In the genomic region with DNA sequence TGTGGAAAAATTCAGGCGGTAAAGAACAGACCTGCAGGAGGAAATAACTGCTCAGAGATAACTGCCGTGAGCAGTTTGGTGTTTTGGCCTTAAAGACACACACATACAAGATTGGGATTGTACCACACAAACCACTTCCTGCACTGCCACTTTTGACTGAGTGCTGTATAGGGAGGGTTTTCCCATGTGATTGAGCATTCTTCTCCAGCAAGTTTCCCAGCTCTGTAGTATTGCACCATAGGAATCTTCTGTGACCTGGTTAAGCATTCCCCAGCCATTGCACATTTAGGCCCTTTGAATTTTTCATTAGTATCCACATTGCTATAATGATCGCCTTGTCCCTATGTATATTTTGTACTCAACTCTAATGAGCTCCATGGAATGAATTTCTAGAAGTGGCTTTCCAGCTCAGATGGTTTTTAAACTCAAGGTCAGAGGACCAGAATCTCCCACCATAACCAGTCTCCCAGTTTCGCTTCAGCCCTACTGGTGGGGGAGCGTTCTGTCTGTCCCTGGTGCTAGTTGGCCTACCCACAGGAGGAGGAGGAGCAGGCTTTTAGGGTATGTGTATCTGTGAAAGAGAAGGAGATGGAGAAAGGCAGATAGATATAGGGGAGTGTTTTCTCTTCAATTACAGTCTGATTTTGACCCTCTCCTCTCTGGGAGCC, we compare ENCODE assay signal across 8 cellular contexts. TPM values are rescaled to one million over a fixed set of nuclear protein-coding genes. Genes with fewer than 3 reads are reported as not detected.
DNase-seq lines count a peak whose midpoint lies in the region; ATAC-seq, FAIRE-seq and TF ChIP-seq lines count a peak whose summit lies in the region.

No MANE protein-coding gene starts in this region.

- ATAC-seq in GM21825 (IDR thresholded peaks at IDR 0.05; ENCODE audit: unreplicated experiment) = peak; percentile 39
- ATAC-seq in RWPE2 (ENCODE audit: low read depth) = peak; percentile 85
- peak; percentile 26 for ATAC-seq in sciatic nerve

- H3K4me1 ChIP-seq in RWPE2 (ENCODE audit: insufficient read depth, poor library complexity, severe bottlenecking) (peaks cover 21% of the 10 kb centered on the region), kidney (ENCODE audit: control insufficient read depth in 1 of 2, insufficient read depth in 1 of 2, low read depth in 1 of 2, low read length in 2 of 2) (no peaks in the 10 kb centered on the region)

- H3K9me3 Mint-ChIP-seq in CD14-positive monocyte (no peaks in the 10 kb centered on the region), endothelial cell (ENCODE audit: unreplicated experiment) (no peaks in the 10 kb centered on the region)

- H3K27me3 Mint-ChIP-seq in CD14-positive monocyte (ENCODE audit: low read depth in 3 of 3) = peaks cover 0 to 5% (median 0%) of the 10 kb centered on the region in 3 donors
- peaks cover 6% of the 10 kb centered on the region for H3K27me3 Mint-ChIP-seq in endothelial cell (ENCODE audit: unreplicated experiment)

- H3K27ac Mint-ChIP-seq in CD14-positive monocyte = peak overlapping the region; percentile 2 to 86 (median 70)
- no peak overlapping the region for H3K27ac Mint-ChIP-seq in endothelial cell (ENCODE audit: unreplicated experiment)

- intact Hi-C loops in CD14-positive monocyte (cut with micrococcal nuclease) (loop anchor here in 1 of 2 donors (2.0 kb wide), 1 partner anchor 14 kb away; no protein-coding TSS in a partner anchor), sciatic nerve (cut with DNase I) (no loop called here), kidney (cut with DNase I) (no loop called here), head of caudate nucleus (cut with DNase I) (no loop called here)

- H3K36me3 Mint-ChIP-seq in CD14-positive monocyte (peaks cover 23 to 47% of the 10 kb centered on the region in 2 donors), endothelial cell (ENCODE audit: low read depth, unreplicated experiment) (peaks cover 4% of the 10 kb centered on the region)

- H3K4me3 Mint-ChIP-seq in CD14-positive monocyte = no peak overlapping the region
- H3K4me3 Mint-ChIP-seq in endothelial cell (ENCODE audit: unreplicated experiment) = no peak overlapping the region

- H3K36me3 ChIP-seq in RWPE2 (ENCODE audit: low read depth) (peaks cover 18% of the 10 kb centered on the region; the same call in 1 of the 2 replicates), kidney (ENCODE audit: control insufficient read depth in 1 of 2, insufficient read depth in 2 of 2, low read length in 2 of 2) (no peaks in the 10 kb centered on the region)

- TF ChIP-seq CTCF in CD14-positive monocyte (IDR thresholded peaks at IDR 0.05) (no peak), RWPE2 (IDR thresholded peaks at IDR 0.05; ENCODE audit: poor library complexity, severe bottlenecking) (no peak), kidney (IDR thresholded peaks at IDR 0.05; ENCODE audit: borderline replicate concordance, extremely low read depth, insufficient read depth) (no peak), endothelial cell (IDR thresholded peaks at IDR 0.05; ENCODE audit: unreplicated experiment) (no peak)

- H3K9me3 ChIP-seq in RWPE2 (ENCODE audit: severe bottlenecking) (no peaks in the 10 kb centered on the region), kidney (ENCODE audit: control insufficient read depth in 1 of 2, low read length in 2 of 2) (no peaks in the 10 kb centered on the region)

- no peak overlapping the region for H3K9ac ChIP-seq in kidney (ENCODE audit: low read length in 2 of 2)

- no peak for DNase-seq in CD14-positive monocyte (ENCODE audit: low spot score)
- peak; percentile 38 for DNase-seq in RWPE2 (ENCODE audit: low spot score)
- peak; percentile 78 for DNase-seq in dedifferentiated amniotic fluid mesenchymal stem cell (ENCODE audit: extremely low spot score)
- DNase-seq in sciatic nerve (ENCODE audit: low spot score) = no peak
- no peak for DNase-seq in kidney
- no peak for DNase-seq in head of caudate nucleus
- DNase-seq in endothelial cell (ENCODE audit: low spot score) = no peak

- peaks cover 87% of the 10 kb centered on the region for H3K4me1 Mint-ChIP-seq in CD14-positive monocyte
- H3K4me1 Mint-ChIP-seq in endothelial cell (ENCODE audit: unreplicated experiment) = peaks cover 31% of the 10 kb centered on the region

- H3K4me3 ChIP-seq in RWPE2 (ENCODE audit: severe bottlenecking) = no peak overlapping the region
- H3K4me3 ChIP-seq in kidney (ENCODE audit: low read length in 2 of 2) = no peak overlapping the region

- no peaks in the 10 kb centered on the region for H3K27me3 ChIP-seq in RWPE2 (ENCODE audit: insufficient read depth, poor library complexity, severe bottlenecking)

- no peak for FAIRE-seq in kidney (lab: Jason Lieb, UNC)

- H3K27ac ChIP-seq in RWPE2 (ENCODE audit: poor library complexity, severe bottlenecking) = peak overlapping the region; percentile 70
- no peak overlapping the region for H3K27ac ChIP-seq in kidney (ENCODE audit: low read depth in 2 of 2, low read length in 2 of 2)

RNA-seq across cellular contexts. Expression of a gene that starts 9.3 kb away (rescaled TPM):
- polyA plus RNA-seq in CD14-positive monocyte = 10 to 100 TPM; 43.0 to 89.0 TPM
- 127 TPM for total RNA-seq in sciatic nerve
- total RNA-seq in kidney = 94.4 TPM
- polyA plus RNA-seq in kidney (ENCODE audit: insufficient read depth, low read depth, low replicate concordance) = 59.3 TPM
- 16.1 TPM for total RNA-seq in endothelial cell (ENCODE audit: unreplicated experiment)

Comparison
In these comparisons a context has a peak if more than half of its experiments do, and no peak if none do; other contexts are left out.
1. DNase-seq: peak in RWPE2 (single experiment) and dedifferentiated amniotic fluid mesenchymal stem cell (single experiment); none in CD14-positive monocyte (single experiment), sciatic nerve (single experiment), kidney (single experiment), head of caudate nucleus (0 of 42) and endothelial cell (single experiment).
2. ATAC-seq: peak in every context shown above with its lines; median percentile 85 in RWPE2; 39 in GM21825; 26 in sciatic nerve.